Comparison of ENCODE assay signal across 8 cellular contexts in the genomic region with DNA sequence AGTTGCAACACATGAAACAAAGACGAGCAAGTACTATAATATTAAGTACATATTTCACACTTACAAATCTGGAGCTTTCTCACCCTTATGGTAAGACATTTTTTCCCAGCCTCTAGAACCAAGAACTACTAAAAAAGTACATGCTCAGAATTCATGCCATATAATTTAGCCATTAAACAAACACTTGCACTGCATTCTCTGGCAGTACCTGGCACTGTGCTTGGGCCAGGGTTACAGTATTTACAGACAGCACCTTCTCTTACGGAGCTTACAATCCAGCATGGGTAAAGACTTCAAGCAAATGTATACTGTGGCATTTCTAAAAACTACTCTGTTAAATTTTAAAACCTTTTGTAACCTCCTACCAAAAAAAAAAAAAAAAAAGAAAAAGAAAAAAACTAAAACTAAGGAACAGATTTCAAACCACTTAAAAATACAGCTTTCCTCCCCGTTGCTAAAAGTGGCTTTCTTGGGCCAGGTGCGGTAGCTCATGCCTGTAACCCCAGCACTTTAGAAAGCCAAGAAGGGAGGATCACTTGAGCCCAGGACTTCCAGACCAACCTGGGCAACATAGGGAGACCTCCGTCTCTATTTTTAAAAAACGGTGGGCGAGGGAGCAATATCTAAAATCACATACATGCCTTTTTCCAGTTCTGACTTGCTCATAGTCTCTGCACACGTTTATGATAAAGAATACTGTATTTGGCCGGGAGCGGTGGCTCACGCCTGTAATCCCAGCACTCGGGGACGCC. TPM values are rescaled to one million over a fixed set of nuclear protein-coding genes. Genes with fewer than 3 reads are reported as not detected.
DNase-seq lines count a peak whose midpoint lies in the region; ATAC-seq and TF ChIP-seq lines count a peak whose summit lies in the region.

No MANE protein-coding gene starts in this region.

- peaks cover 22% of the 10 kb centered on the region for H3F3A ChIP-seq in MM.1S (ENCODE audit: insufficient read depth, low read length)

- H3K27ac ChIP-seq in MM.1S (ENCODE audit: low read length), result peak overlapping the region; percentile 92
- H3K27ac ChIP-seq in breast epithelium, result peak overlapping the region; percentile 76 to 89
- peak overlapping the region; percentile 86 for H3K27ac ChIP-seq in lower lobe of right lung
- peak overlapping the region; percentile 83 for H3K27ac ChIP-seq in upper lobe of right lung

- H3K27me3 ChIP-seq in MM.1S (replicated peaks; ENCODE audit: insufficient read depth, low read length) (no peaks in the 10 kb centered on the region), breast epithelium (no peaks in the 10 kb centered on the region), lower lobe of right lung (ENCODE audit: low read depth) (no peaks in the 10 kb centered on the region), upper lobe of right lung (no peaks in the 10 kb centered on the region)

- H3K79me2 ChIP-seq in MM.1S (ENCODE audit: low read length), result peaks cover 57% of the 10 kb centered on the region

- peak overlapping the region; percentile 35 for H3K4me2 ChIP-seq in MM.1S (ENCODE audit: low read depth, low read length)

- ATAC-seq in lower lobe of right lung (peak; percentile 17 to 63), upper lobe of right lung (peak; percentile 9)

- DNase-seq in NCI-H510A treated with DMSO at 0.1 percent for 48 hours (lab: John Stamatoyannopoulos, UW) (peak; percentile 37), NCI-H510A (lab: John Stamatoyannopoulos, UW) (no peak), MM.1S (peak; percentile 54), breast epithelium (ENCODE audit: low spot score in 2 of 2) (no peak), lower lobe of right lung (no peak), upper lobe of right lung (no peak), NCI-H2196 (lab: John Stamatoyannopoulos, UW; ENCODE audit: unreplicated experiment) (no peak), dedifferentiated amniotic fluid mesenchymal stem cell (ENCODE audit: extremely low spot score) (no peak)

- intact Hi-C loops in breast epithelium (cut with DNase I; ENCODE audit: low total_unique reads) (loop anchor here (5.0 to 10.0 kb wide), 2 partner anchors 733 to 1895 kb away; no protein-coding TSS in a partner anchor), lower lobe of right lung (cut with DNase I) (loop anchor here (10.0 kb wide), 1 partner anchor 415 kb away; no protein-coding TSS in a partner anchor), upper lobe of right lung (cut with DNase I) (loop anchor here (10.0 kb wide), 1 partner anchor 55 kb away; no protein-coding TSS in a partner anchor)

- TF ChIP-seq POLR2A in breast epithelium (IDR thresholded peaks at IDR 0.05), result no peak

- H3K36me3 ChIP-seq in MM.1S (replicated peaks; ENCODE audit: insufficient read depth, low read length) (no peaks in the 10 kb centered on the region; the same call in 1 of the 2 replicates), breast epithelium (no peaks in the 10 kb centered on the region), lower lobe of right lung (no peaks in the 10 kb centered on the region), upper lobe of right lung (no peaks in the 10 kb centered on the region)

- TF ChIP-seq CTCF in MM.1S (IDR thresholded peaks at IDR 0.05; ENCODE audit: low read length) (no peak), breast epithelium (IDR thresholded peaks at IDR 0.05) (no peak), lower lobe of right lung (IDR thresholded peaks at IDR 0.05) (no peak), upper lobe of right lung (IDR thresholded peaks at IDR 0.05) (no peak)

- H3K4me3 ChIP-seq in MM.1S (ENCODE audit: low read length), result peak overlapping the region; percentile 97
- peak overlapping the region; percentile 66 to 88 (median 76) for H3K4me3 ChIP-seq in breast epithelium
- H3K4me3 ChIP-seq in lower lobe of right lung, result peak overlapping the region; percentile 77
- H3K4me3 ChIP-seq in upper lobe of right lung, result peak overlapping the region; percentile 83

- H3K9ac ChIP-seq in MM.1S (ENCODE audit: low read length), result peak overlapping the region; percentile 98

- no peaks in the 10 kb centered on the region for H3K9me2 ChIP-seq in MM.1S (replicated peaks; ENCODE audit: insufficient read depth, low read length)

- no peaks in the 10 kb centered on the region; the same call in 1 of the 2 replicates for H4K20me1 ChIP-seq in MM.1S (ENCODE audit: insufficient read depth, low read length)

- peak overlapping the region; percentile 64; the same call in 1 of the 2 replicates for H2AFZ ChIP-seq in MM.1S (ENCODE audit: low read length)

- H3K9me3 ChIP-seq in MM.1S (replicated peaks; ENCODE audit: insufficient read depth, low read length) (no peaks in the 10 kb centered on the region), breast epithelium (no peaks in the 10 kb centered on the region), lower lobe of right lung (no peaks in the 10 kb centered on the region), upper lobe of right lung (no peaks in the 10 kb centered on the region)

- H3K4me1 ChIP-seq in MM.1S (ENCODE audit: low read length) (peaks cover 43% of the 10 kb centered on the region), breast epithelium (no peaks in the 10 kb centered on the region), lower lobe of right lung (peaks cover 50% of the 10 kb centered on the region), upper lobe of right lung (peaks cover 38% of the 10 kb centered on the region)

RNA-seq across cellular contexts. Expression of a gene that starts 0.9 kb away (rescaled TPM):
- total RNA-seq in breast epithelium (10 to 100 TPM; 37.4 to 59.0 (median 39.7) TPM), lower lobe of right lung (59.2 TPM), upper lobe of right lung (65.9 TPM)

RNA-seq across cellular contexts. Expression of a gene that starts 47.6 kb away (rescaled TPM):
- 10 to 100 TPM; 31.2 to 32.4 (median 31.6) TPM for total RNA-seq in breast epithelium
- 148 TPM for total RNA-seq in lower lobe of right lung
- total RNA-seq in upper lobe of right lung, result 162 TPM

Comparison
In these comparisons a context has a peak if more than half of its experiments do, and no peak if none do; other contexts are left out.
1. DNase-seq: peak in NCI-H510A treated with DMSO at 0.1 percent for 48 hours (single experiment) and MM.1S (single experiment); none in NCI-H510A (single experiment), breast epithelium (0 of 2), lower lobe of right lung (single experiment), upper lobe of right lung (single experiment), NCI-H2196 (single experiment) and dedifferentiated amniotic fluid mesenchymal stem cell (single experiment).
2. Peak in every context shown above with its lines, with median percentiles within 50 percentile points of each other: H3K27ac ChIP-seq and H3K4me3 ChIP-seq.